ENCODE assay signal across 9 cellular contexts in genomic region chr11:111540114-111540920, GRCh38. TPM values are rescaled to one million over a fixed set of nuclear protein-coding genes. Genes with fewer than 3 reads are reported as not detected.
DNase-seq lines count a peak whose midpoint lies in the region; ATAC-seq, FAIRE-seq and TF ChIP-seq lines count a peak whose summit lies in the region.
"Had no signal": no experiment of that assay in that cellular context is flagged by ENCODE, and none has a peak within 500 bp of the region (broad histone marks: within the 10 kb centered on the region; RNA-seq: fewer than 3 reads in every experiment).

A gene with protein sequence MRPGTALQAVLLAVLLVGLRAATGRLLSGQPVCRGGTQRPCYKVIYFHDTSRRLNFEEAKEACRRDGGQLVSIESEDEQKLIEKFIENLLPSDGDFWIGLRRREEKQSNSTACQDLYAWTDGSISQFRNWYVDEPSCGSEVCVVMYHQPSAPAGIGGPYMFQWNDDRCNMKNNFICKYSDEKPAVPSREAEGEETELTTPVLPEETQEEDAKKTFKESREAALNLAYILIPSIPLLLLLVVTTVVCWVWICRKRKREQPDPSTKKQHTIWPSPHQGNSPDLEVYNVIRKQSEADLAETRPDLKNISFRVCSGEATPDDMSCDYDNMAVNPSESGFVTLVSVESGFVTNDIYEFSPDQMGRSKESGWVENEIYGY (plus strand): TSS chr11:111540720. CDS start chr11:111540844, 124 bp downstream.

- POLR2A ChIA-PET in activated CD4-positive, alpha-beta T cell treated with anti-CD3 and anti-CD28 coated beads, Interleukin-2, amount 10 ng/mL, durations not matched to agents 7 days and 5 days (lab: Charles Lee) = interaction anchor here (0.7 to 1.1 kb wide), 2 partner anchors 9 to 14 kb away, joined by 3 to 4 read pairs; no protein-coding TSS in a partner anchor
- POLR2A ChIA-PET in endothelial cell of umbilical vein (lab: Charles Lee) = no interaction called here

- H3K27ac ChIP-seq in endothelial cell of umbilical vein (ENCODE audit: insufficient read depth, low read depth, low read length) = no peak within 1 kb of the TSS
- no peak within 1 kb of the TSS for H3K27ac ChIP-seq in mesendoderm (ENCODE audit: low read depth, low read length)
- peak within 1 kb of the TSS; percentile 88 for H3K27ac ChIP-seq in substantia nigra (ENCODE audit: low read depth, low read length, poor library complexity, severe bottlenecking)

- no peak for TF ChIP-seq CTCF in HFF-Myc (IDR thresholded peaks at IDR 0.05; ENCODE audit: low read depth, low read length, missing control alignments)
- TF ChIP-seq CTCF in endothelial cell of umbilical vein (IDR thresholded peaks at IDR 0.05; ENCODE audit: extremely low read depth in 1 of 2, insufficient read depth in 1 of 2, low read depth in 1 of 2, low read length in 2 of 2) = no peak

- FAIRE-seq in endothelial cell of umbilical vein (lab: Jason Lieb, UNC) = no peak
- FAIRE-seq: endometrium had no signal

- in situ Hi-C loops in ACHN (cut with HindIII; ENCODE audit: low pct_ligation_motif_present, low pct_unique_long_range_greater_than_20kb, low sequenced_read_pairs) = no loop called here

- H3K9me3 ChIP-seq in endothelial cell of umbilical vein (replicated peaks; ENCODE audit: control insufficient read depth, insufficient read depth, low read length) = no peaks in the 10 kb centered on the region

- H3K4me1 ChIP-seq in endothelial cell of umbilical vein (ENCODE audit: control insufficient read depth, extremely low read depth, insufficient read depth, low read length) (peaks cover 17% of the 10 kb centered on the region), mesendoderm (ENCODE audit: control insufficient read depth, low read depth, low read length) (no peaks in the 10 kb centered on the region)

- H3K27me3 Mint-ChIP-seq in activated CD4-positive, alpha-beta T cell treated with anti-CD3 and anti-CD28 coated beads, Interleukin-2, amount 10 ng/mL, durations not matched to agents 7 days and 5 days = peaks cover 66% of the 10 kb centered on the region

- H3K4me2 ChIP-seq in endothelial cell of umbilical vein (ENCODE audit: insufficient read depth, low read length) (peak within 1 kb of the TSS; percentile 39), mesendoderm (ENCODE audit: low read length) (peak within 1 kb of the TSS; percentile 96)

- H2BK5ac ChIP-seq in mesendoderm (ENCODE audit: low read length) = no peak within 1 kb of the TSS

- H4K20me1 ChIP-seq in endothelial cell of umbilical vein (replicated peaks; ENCODE audit: control insufficient read depth, extremely low read depth, insufficient read depth, low read length) = no peaks in the 10 kb centered on the region

- no peak within 1 kb of the TSS for H2BK15ac ChIP-seq in mesendoderm (replicated peaks; ENCODE audit: low read depth)

- BruUV-seq in endothelial cell of umbilical vein (replicated peaks; lab: Mats Ljungman, UMichigan) = no TSS peak

- peaks cover 5% of the 10 kb centered on the region for H3K36me3 Mint-ChIP-seq in activated CD4-positive, alpha-beta T cell treated with anti-CD3 and anti-CD28 coated beads, Interleukin-2, amount 10 ng/mL, durations not matched to agents 7 days and 5 days (ENCODE audit: low read depth)

- no peak within 1 kb of the TSS for H4K5ac ChIP-seq in mesendoderm (ENCODE audit: low read length)

- H3K4ac ChIP-seq in mesendoderm (ENCODE audit: low read depth, low read length) = no peak within 1 kb of the TSS

- no peak within 1 kb of the TSS for H3K9ac ChIP-seq in endothelial cell of umbilical vein (replicated peaks; ENCODE audit: extremely low read depth, insufficient read depth, low read length)
- peak within 1 kb of the TSS; percentile 35 for H3K9ac ChIP-seq in mesendoderm (ENCODE audit: low read length)

- no CpG with 5 or more reads among the region's 70 CpGs for WGBS in mesendoderm (ENCODE audit: extremely low coverage, insufficient coverage, low lambda C conversion rate)

- no peaks in the 10 kb centered on the region for H3K36me3 ChIP-seq in endothelial cell of umbilical vein (ENCODE audit: control insufficient read depth in 2 of 2, extremely low read depth in 1 of 2, insufficient read depth in 2 of 2, low read length in 2 of 2)
- no peaks in the 10 kb centered on the region for H3K36me3 ChIP-seq in mesendoderm (ENCODE audit: control insufficient read depth, insufficient read depth, low read length)

- H3K18ac ChIP-seq in mesendoderm (ENCODE audit: low read length) = no peak within 1 kb of the TSS

- no peaks in the 10 kb centered on the region for H3K9me1 ChIP-seq in endothelial cell of umbilical vein (replicated peaks; ENCODE audit: control insufficient read depth, extremely low read depth, insufficient read depth, low read length)

- H3K79me1 ChIP-seq in mesendoderm (ENCODE audit: low read length) = no peaks in the 10 kb centered on the region

- TF ChIP-seq POLR2A in endothelial cell of umbilical vein (IDR thresholded peaks at IDR 0.05; ENCODE audit: low read depth, low read length) = no peak

- peak within 1 kb of the TSS; percentile 81 for H2AFZ ChIP-seq in endothelial cell of umbilical vein (ENCODE audit: low read depth, low read length)

- no peaks in the 10 kb centered on the region for H3K79me2 ChIP-seq in endothelial cell of umbilical vein (ENCODE audit: control insufficient read depth, insufficient read depth, low read length)
- H3K79me2 ChIP-seq in mesendoderm (ENCODE audit: control insufficient read depth, insufficient read depth, low read length) = no peaks in the 10 kb centered on the region

- ATAC-seq in GM18907 (IDR thresholded peaks at IDR 0.05; ENCODE audit: unreplicated experiment) = no peak

- no peak within 1 kb of the TSS for H2AK5ac ChIP-seq in mesendoderm (ENCODE audit: low read length)

- no peak within 1 kb of the TSS for H2BK120ac ChIP-seq in mesendoderm (ENCODE audit: low read depth, low read length)

- peak within 1 kb of the TSS; percentile 55 for H3K4me3 Mint-ChIP-seq in activated CD4-positive, alpha-beta T cell treated with anti-CD3 and anti-CD28 coated beads, Interleukin-2, amount 10 ng/mL, durations not matched to agents 7 days and 5 days

- dilution Hi-C loops in endothelial cell of umbilical vein (cut with MboI; ENCODE audit: extremely low pct_ligation_motif_present, low sequenced_read_pairs) = no loop called here

- H3K27me3 ChIP-seq in endothelial cell of umbilical vein (ENCODE audit: control insufficient read depth in 2 of 2, insufficient read depth in 2 of 2, low read length in 2 of 2) (peaks cover 47 to 60% of the 10 kb centered on the region in 2 experiments), mesendoderm (ENCODE audit: insufficient read depth, low read length, poor library complexity) (peaks cover 1% of the 10 kb centered on the region)

- H3K56ac ChIP-seq in mesendoderm (ENCODE audit: low read length) = peak within 1 kb of the TSS; percentile 28

- peaks cover 30% of the 10 kb centered on the region for H3K4me1 Mint-ChIP-seq in activated CD4-positive, alpha-beta T cell treated with anti-CD3 and anti-CD28 coated beads, Interleukin-2, amount 10 ng/mL, durations not matched to agents 7 days and 5 days

- H3K4me3 ChIP-seq in HFF-Myc (replicated peaks; ENCODE audit: low read depth, low read length) (peak within 1 kb of the TSS; percentile 77), endothelial cell of umbilical vein (replicated peaks in 1 of 3; ENCODE audit: insufficient read depth in 1 of 3, low read depth in 1 of 3, low read length in 3 of 3) (peak within 1 kb of the TSS; percentile 6 to 44 (median 38)), mesendoderm (ENCODE audit: low read length) (peak within 1 kb of the TSS; percentile 33)

- DNase-seq in ACHN (peak; percentile 72), HFF-Myc (ENCODE audit: extremely low read depth, low read depth) (no peak), endothelial cell of umbilical vein (ENCODE audit: low read depth, low spot score) (no peak), mesendoderm (peak; percentile 50), substantia nigra (lab: John Stamatoyannopoulos, UW) (peak in 43 of 49 donors; percentile 24 to 80 (median 48)), cerebellum (ENCODE audit: low spot score) (no peak)
- DNase-seq in activated CD4-positive, alpha-beta T cell treated with anti-CD3 and anti-CD28 coated beads, Interleukin-2, amount 10 ng/mL, durations not matched to agents 7 days and 5 days = no peak

- intact Hi-C loops in endothelial cell of umbilical vein (cut with micrococcal nuclease) = loop anchor here (2.0 kb wide), 1 partner anchor 26 kb away; the partner anchor contains the start of gene HOATZ

- no peak within 1 kb of the TSS for H3K23ac ChIP-seq in mesendoderm (ENCODE audit: low read length)

- CTCF ChIA-PET in activated CD4-positive, alpha-beta T cell treated with anti-CD3 and anti-CD28 coated beads, Interleukin-2, amount 10 ng/mL, durations not matched to agents 7 days and 5 days (lab: Charles Lee) = interaction anchor here (0.6 to 1.4 kb wide), 3 partner anchors 8 to 391 kb away, joined by 3 to 4 read pairs (median 3); no protein-coding TSS in a partner anchor
- CTCF ChIA-PET in endothelial cell of umbilical vein (lab: Charles Lee) = interaction anchor here (1.4 kb wide), 1 partner anchor 26 kb away, joined by 5 read pairs; the partner anchor contains the start of gene HOATZ

- H4K8ac ChIP-seq in mesendoderm (ENCODE audit: low read depth, low read length) = no peak within 1 kb of the TSS

- peaks cover 3% of the 10 kb centered on the region for H3K9me3 Mint-ChIP-seq in activated CD4-positive, alpha-beta T cell treated with anti-CD3 and anti-CD28 coated beads, Interleukin-2, amount 10 ng/mL, durations not matched to agents 7 days and 5 days

- peak within 1 kb of the TSS; percentile 57 for H3K27ac Mint-ChIP-seq in activated CD4-positive, alpha-beta T cell treated with anti-CD3 and anti-CD28 coated beads, Interleukin-2, amount 10 ng/mL, durations not matched to agents 7 days and 5 days

TF ChIP-seq in endothelial cell of umbilical vein, 7 proteins besides CTCF, POLR2A, EP300 and RAD21 (continues in another document):
- TF ChIP-seq MYC (IDR thresholded peaks at IDR 0.05; ENCODE audit: low read depth, low read length) (no peak), EZH2 (IDR thresholded peaks at IDR 0.05; ENCODE audit: borderline replicate concordance, low read depth, low read length, severe bottlenecking) (peak; percentile 48), JUN (IDR thresholded peaks at IDR 0.05; ENCODE audit: borderline replicate concordance, insufficient read depth, insufficient read length, low read depth) (no peak)

RNA-seq across cellular contexts. Expression of the gene that starts here (rescaled TPM):
- under 1 TPM; 0.71 to 0.89 TPM for total RNA-seq in activated CD4-positive, alpha-beta T cell treated with anti-CD3 and anti-CD28 coated beads, Interleukin-2, amount 10 ng/mL, durations not matched to agents 7 days and 5 days
- total RNA-seq in endothelial cell of umbilical vein (2.2 and 2.3 TPM in 2 replicates), cerebellum (1.9 TPM)
- polyA plus RNA-seq in endothelial cell of umbilical vein = 0.43 and 0.92 TPM in 2 replicates
- polyA plus RNA-seq in endothelial cell of umbilical vein (2011; cell fraction: cytosol; rRNA removed) = 0.50 and 0.75 TPM in 2 replicates
- polyA plus RNA-seq in endothelial cell of umbilical vein (2011; cell fraction: nucleus; rRNA removed) = 0.49 and 0.80 TPM in 2 replicates
- 0.42 and 1.0 TPM in 2 replicates for polyA plus RNA-seq in endothelial cell of umbilical vein (2012)
- 0.78 and 1.6 TPM in 2 replicates for polyA minus RNA-seq in endothelial cell of umbilical vein
- not detected for polyA minus RNA-seq in endothelial cell of umbilical vein (2011; cell fraction: cytosol; rRNA and poly(A)+ RNA removed)
- polyA minus RNA-seq in endothelial cell of umbilical vein (2011; cell fraction: nucleus; rRNA and poly(A)+ RNA removed) = 0.34 and 1.4 TPM in 2 replicates
- polyA plus RNA-seq in mesendoderm (2013, experiment 1 of 2) = 2.3 TPM
- 2.7 TPM for polyA plus RNA-seq in mesendoderm (2013, experiment 2 of 2)

Comparison
In these comparisons a context has a peak if more than half of its experiments do, and no peak if none do; other contexts are left out.
1. DNase-seq: peak in ACHN (single experiment), mesendoderm (single experiment) and substantia nigra (43 of 49); none in HFF-Myc (single experiment), activated CD4-positive, alpha-beta T cell treated with anti-CD3 and anti-CD28 coated beads, Interleukin-2, amount 10 ng/mL, durations not matched to agents 7 days and 5 days (single experiment), endothelial cell of umbilical vein (single experiment) and cerebellum (single experiment).
2. Peak in every context shown above with its lines, with median percentiles within 50 percentile points of each other: H3K4me3 ChIP-seq.